Comparison of ENCODE assay signal across 8 cellular contexts in genomic region chr14:78598046-78598652, GRCh38.
DNase-seq lines count a peak whose midpoint lies in the region; TF ChIP-seq lines count a peak whose summit lies in the region.

No MANE protein-coding gene starts in this region.

- peak; percentile 70 for DNase-seq in activated effector memory CD4-positive, alpha-beta T cell treated with anti-CD3 and anti-CD28 coated beads, Interleukin-2, amount 50 U/mL, for 16 hours
- no peak for DNase-seq in activated effector memory CD4-positive, alpha-beta T cell treated with Interleukin-2 at 50 U/mL for 16 hours
- peak; percentile 24 for DNase-seq in HFF-Myc (ENCODE audit: extremely low read depth, low read depth)
- peak; percentile 58 for DNase-seq in NB4 (ENCODE audit: low read depth)
- peak; percentile 59 for DNase-seq in SW480 (ENCODE audit: low spot score)
- peak in 1 of 2 donors; percentile 53 for DNase-seq in breast epithelium (ENCODE audit: low spot score in 2 of 2)
- DNase-seq in inferior parietal cortex (ENCODE audit: extremely low spot score): peak; percentile 78
- peak; percentile 10 to 21 for DNase-seq in stimulated activated CD4-positive, alpha-beta T cell treated with anti-CD3 and anti-CD28 coated beads, Interleukin-15, amount 100 ng/mL, for 48 hours (ENCODE audit: low read depth in 2 of 2)

- no peaks in the 10 kb centered on the region for H3K27me3 ChIP-seq in breast epithelium

- no peak for TF ChIP-seq POLR2A in NB4 (IDR thresholded peaks at IDR 0.05; ENCODE audit: extremely low read depth, insufficient read length)
- TF ChIP-seq POLR2A in breast epithelium (IDR thresholded peaks at IDR 0.05): no peak

- H3K4me1 ChIP-seq in breast epithelium: no peaks in the 10 kb centered on the region

- TF ChIP-seq CTCF in HFF-Myc (IDR thresholded peaks at IDR 0.05; ENCODE audit: low read depth, low read length, missing control alignments): peak; percentile 95
- peak; percentile 86 for TF ChIP-seq CTCF in NB4 (IDR thresholded peaks at IDR 0.05; ENCODE audit: low read depth, low read length)
- peak in 2 of 3 donors; percentile 44 to 58 for TF ChIP-seq CTCF in breast epithelium (IDR thresholded peaks at IDR 0.05)

- no peak overlapping the region for H3K27ac ChIP-seq in breast epithelium

- no peaks in the 10 kb centered on the region for H3K9me3 ChIP-seq in breast epithelium

- no peaks in the 10 kb centered on the region for H3K36me3 ChIP-seq in breast epithelium

- intact Hi-C loops in breast epithelium (cut with DNase I; ENCODE audit: low total_unique reads): no loop called here

- H3K4me3 ChIP-seq in HFF-Myc (replicated peaks; ENCODE audit: low read depth, low read length): no peak overlapping the region
- H3K4me3 ChIP-seq in NB4 (ENCODE audit: low read depth, low read length): no peak overlapping the region
- H3K4me3 ChIP-seq in breast epithelium: no peak overlapping the region
